In the genomic region with DNA sequence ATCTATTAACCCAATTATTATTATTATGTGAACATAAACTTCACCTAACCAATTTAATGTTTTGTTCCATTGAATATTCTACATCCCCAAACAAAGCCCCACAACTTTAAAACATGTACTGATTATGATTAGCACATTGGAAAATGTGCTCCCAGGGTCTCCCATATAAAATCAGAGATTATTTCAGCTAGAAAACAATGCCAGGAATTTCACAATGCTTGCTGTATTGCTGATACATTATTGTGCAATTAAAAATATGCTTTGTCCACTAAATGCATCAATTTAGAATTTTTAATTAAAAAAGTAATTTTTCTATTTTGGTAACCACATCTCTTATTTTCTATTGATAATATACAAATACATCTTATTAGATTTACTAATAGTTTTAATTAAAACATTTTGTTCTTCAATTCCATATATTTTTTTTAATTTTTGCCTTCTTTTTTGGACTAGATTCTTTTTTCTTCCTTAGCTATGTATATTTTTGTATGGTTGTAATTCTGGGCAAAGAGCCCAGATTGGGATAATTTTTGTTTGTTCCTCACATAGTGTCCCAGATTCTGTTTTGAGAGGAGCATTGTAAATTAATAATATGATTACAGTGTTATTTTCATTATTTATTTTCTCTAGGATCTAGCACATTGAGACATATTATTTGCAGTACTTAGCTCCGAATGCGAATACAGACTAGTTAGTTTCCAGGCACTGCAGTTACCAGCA, we compare ENCODE assay signal across 14 cellular contexts.
"Had no signal": no experiment of that assay in that cellular context is flagged by ENCODE, and none has a peak within 500 bp of the region (broad histone marks: within the 10 kb centered on the region; RNA-seq: fewer than 3 reads in every experiment).

No MANE protein-coding gene starts in this region.

- H3K4me1 ChIP-seq: colonic mucosa, neural progenitor cell, pancreas, thyroid gland, vagina had no signal

- H3K27me3 ChIP-seq: colonic mucosa, hepatocyte, neural progenitor cell, pancreas, thyroid gland, vagina had no signal

- H3K79me2 ChIP-seq: hepatocyte had no signal

- ATAC-seq: activated CD4-positive, CD25-positive, alpha-beta regulatory T cell treated with anti-CD3 and anti-CD28 coated beads, Interleukin-2, amount 50 U/mL, for 24 hours; pancreas had no signal

- H2AFZ ChIP-seq: hepatocyte, neural progenitor cell had no signal

- H3K4me2 ChIP-seq: hepatocyte, neural progenitor cell had no signal

- FAIRE-seq: pancreas had no signal

- H3K9ac ChIP-seq: neural progenitor cell had no signal

- H3K27ac ChIP-seq: colonic mucosa, hepatocyte, neural progenitor cell, pancreas, skin epidermis, thyroid gland, vagina had no signal

- DNase-seq: activated CD4-positive, alpha-beta T cell treated with anti-CD3 and anti-CD28 coated beads, Interleukin-2, amount 50 U/mL, for 48 hours; activated gamma-delta T cell; activated T-cell treated with anti-CD3 and anti-CD28 coated beads, Interleukin-2, amount 50 U/mL, for 48 hours; colonic mucosa; effector CD8-positive, alpha-beta T cell; midbrain; pancreas; thyroid gland had no signal

- H3K36me3 ChIP-seq: colonic mucosa, neural progenitor cell, pancreas, thyroid gland, vagina had no signal

- H3K4me3 ChIP-seq: colonic mucosa, hepatocyte, lung, neural progenitor cell, pancreas, skin epidermis, thyroid gland, vagina had no signal

- H3K9me3 ChIP-seq: colonic mucosa, pancreas, thyroid gland, vagina had no signal
